2 cellular contexts compared by ENCODE assay signal in genomic region chr7:74263399-74264120, GRCh38.
TF ChIP-seq lines count a peak whose summit lies in the region.

No MANE protein-coding gene starts in this region.

TF ChIP-seq in A549, 52 proteins besides CTCF, POLR2A, EP300 and RAD21:
- no peak for TF ChIP-seq MAFK (IDR thresholded peaks at IDR 0.05; ENCODE audit: partially characterized antibody)
- no peak for TF ChIP-seq TFCP2L1 (CRISPR knock-in tag; IDR thresholded peaks at IDR 0.05)
- no peak for TF ChIP-seq FOXS1 (CRISPR knock-in tag; IDR thresholded peaks at IDR 0.05)
- no peak for TF ChIP-seq HEYL (CRISPR knock-in tag; IDR thresholded peaks at IDR 0.05)
- no peak for TF ChIP-seq FOSB (CRISPR knock-in tag; IDR thresholded peaks at IDR 0.05)
- TF ChIP-seq JUNB (IDR thresholded peaks at IDR 0.05): no peak
- TF ChIP-seq HMGXB4 (CRISPR knock-in tag; IDR thresholded peaks at IDR 0.05; ENCODE audit: borderline replicate concordance): no peak
- TF ChIP-seq HES2 (IDR thresholded peaks at IDR 0.05): no peak
- TF ChIP-seq HOXB5 (CRISPR knock-in tag; IDR thresholded peaks at IDR 0.05): no peak
- no peak for TF ChIP-seq EHMT2 (IDR thresholded peaks at IDR 0.05; ENCODE audit: low read depth)
- TF ChIP-seq TP53 (CRISPR knock-in tag; IDR thresholded peaks at IDR 0.05): no peak
- TF ChIP-seq, protein P1, sequence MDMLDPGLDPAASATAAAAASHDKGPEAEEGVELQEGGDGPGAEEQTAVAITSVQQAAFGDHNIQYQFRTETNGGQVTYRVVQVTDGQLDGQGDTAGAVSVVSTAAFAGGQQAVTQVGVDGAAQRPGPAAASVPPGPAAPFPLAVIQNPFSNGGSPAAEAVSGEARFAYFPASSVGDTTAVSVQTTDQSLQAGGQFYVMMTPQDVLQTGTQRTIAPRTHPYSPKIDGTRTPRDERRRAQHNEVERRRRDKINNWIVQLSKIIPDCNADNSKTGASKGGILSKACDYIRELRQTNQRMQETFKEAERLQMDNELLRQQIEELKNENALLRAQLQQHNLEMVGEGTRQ (IDR thresholded peaks at IDR 0.05): no peak
- TF ChIP-seq ELK1 (IDR thresholded peaks at IDR 0.05; ENCODE audit: low read depth, low read length): no peak
- TF ChIP-seq REST (IDR thresholded peaks at IDR 0.05): no peak

TF ChIP-seq in H1, 55 proteins besides CTCF, POLR2A, EP300 and RAD21:
- TF ChIP-seq TAF1 (IDR thresholded peaks at IDR 0.05; ENCODE audit: low read depth, low read length) (no peak), FOSL1 (IDR thresholded peaks at IDR 0.05; ENCODE audit: insufficient read depth, low read depth, low read length) (no peak), RXRA (IDR thresholded peaks at IDR 0.05; ENCODE audit: insufficient read depth, low read depth, low read length) (no peak), CHD1 (IDR thresholded peaks at IDR 0.05; ENCODE audit: low read depth, low read length) (no peak), TAF7 (optimal IDR thresholded peaks at IDR 0.05; ENCODE audit: borderline replicate concordance, low read depth, low read length) (no peak), CREB1 (IDR thresholded peaks at IDR 0.05) (no peak), PHF8 (conservative IDR thresholded peaks at IDR 0.05; ENCODE audit: low read depth, low read length) (no peak), YY1 (IDR thresholded peaks at IDR 0.05; ENCODE audit: low read depth, low read length) (no peak), NRF1 (IDR thresholded peaks at IDR 0.05; ENCODE audit: low read depth, low read length) (no peak), KDM4A (IDR thresholded peaks at IDR 0.05; ENCODE audit: low read depth, low read length, severe bottlenecking) (no peak), POLR2AphosphoS5 (IDR thresholded peaks at IDR 0.05; ENCODE audit: low read depth, low read length) (no peak), ASH2L (IDR thresholded peaks at IDR 0.05; ENCODE audit: low read length) (no peak), CBX8 (IDR thresholded peaks at IDR 0.05; ENCODE audit: borderline replicate concordance, low read depth, low read length) (no peak), BCL11A (IDR thresholded peaks at IDR 0.05; ENCODE audit: low read depth in 2 of 2, low read length in 2 of 2) (no peak), SUZ12 (IDR thresholded peaks at IDR 0.05; ENCODE audit: low read length) (no peak), MAFK (IDR thresholded peaks at IDR 0.05; ENCODE audit: low read depth, low read length) (no peak), HDAC2 (IDR thresholded peaks at IDR 0.05; ENCODE audit: borderline replicate concordance in 1 of 2, low read depth in 2 of 2, low read length in 2 of 2) (no peak), CEBPB (IDR thresholded peaks at IDR 0.05; ENCODE audit: low read depth, low read length) (no peak), EGR1 (IDR thresholded peaks at IDR 0.05; ENCODE audit: borderline replicate concordance, low read depth, low read length) (no peak)
- TF ChIP-seq, protein P2, sequence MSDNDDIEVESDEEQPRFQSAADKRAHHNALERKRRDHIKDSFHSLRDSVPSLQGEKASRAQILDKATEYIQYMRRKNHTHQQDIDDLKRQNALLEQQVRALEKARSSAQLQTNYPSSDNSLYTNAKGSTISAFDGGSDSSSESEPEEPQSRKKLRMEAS (IDR thresholded peaks at IDR 0.05): no peak
